Comparison of ENCODE assay signal across 12 cellular contexts in genomic region chr7:8389898-8390642, GRCh38. TPM values are rescaled to one million over a fixed set of nuclear protein-coding genes. Genes with fewer than 3 reads are reported as not detected.
DNase-seq lines count a peak whose midpoint lies in the region; ATAC-seq and TF ChIP-seq lines count a peak whose summit lies in the region.
"Had no signal": no experiment of that assay in that cellular context is flagged by ENCODE, and none has a peak within 500 bp of the region (broad histone marks: within the 10 kb centered on the region; RNA-seq: fewer than 3 reads in every experiment).

No MANE protein-coding gene starts in this region.

- no peak for TF ChIP-seq CTCF in right atrium auricular region (IDR thresholded peaks at IDR 0.05)

- ATAC-seq in left ventricle myocardium superior (peak; percentile 60), GM18502 (IDR thresholded peaks at IDR 0.05; ENCODE audit: poor library complexity, unreplicated experiment) (no peak)

- H3K4me1 ChIP-seq in right atrium auricular region, result peaks cover 0 to 8% of the 10 kb centered on the region in 2 donors
- H3K4me1 ChIP-seq: BLaER1 had no signal

- H3K4me3 ChIP-seq in right atrium auricular region, result no peak overlapping the region
- H3K4me3 ChIP-seq in SK-N-MC, result peak overlapping the region; percentile 49
- H3K4me3 ChIP-seq in iPS-18c (ENCODE audit: insufficient read depth, low read depth, low read length), result peak overlapping the region; percentile 34
- H3K4me3 ChIP-seq: BLaER1 had no signal

- intact Hi-C loops in left ventricle myocardium superior (cut with micrococcal nuclease), result no loop called here

- H3K9ac ChIP-seq in SK-N-MC (ENCODE audit: insufficient read length), result no peak overlapping the region
- H3K9ac ChIP-seq: BLaER1 had no signal

- H3K9me3 ChIP-seq in right atrium auricular region, result no peaks in the 10 kb centered on the region
- no peaks in the 10 kb centered on the region for H3K9me3 ChIP-seq in SK-N-MC (ENCODE audit: low read depth, low read length)
- H3K9me3 ChIP-seq in iPS-18c (ENCODE audit: control insufficient read depth, insufficient read depth, low read length), result no peaks in the 10 kb centered on the region
- H3K9me3 ChIP-seq: BLaER1 had no signal

- H3K27ac ChIP-seq in right atrium auricular region (no peak overlapping the region), SK-N-MC (no peak overlapping the region)
- H3K27ac ChIP-seq: BLaER1 had no signal

- H3K36me3 ChIP-seq in right atrium auricular region, result no peaks in the 10 kb centered on the region
- H3K36me3 ChIP-seq in SK-N-MC (ENCODE audit: insufficient read depth, low read length), result no peaks in the 10 kb centered on the region
- H3K36me3 ChIP-seq: BLaER1 had no signal

- H3K27me3 ChIP-seq in right atrium auricular region, result peaks cover 0 to 6% of the 10 kb centered on the region in 2 donors
- H3K27me3 ChIP-seq: BLaER1 had no signal

- DNase-seq in left ventricle myocardium superior (peak; percentile 31), right atrium auricular region (ENCODE audit: low spot score) (no peak), SK-N-MC (ENCODE audit: low read depth, low spot score) (no peak), NCI-H2196 (lab: John Stamatoyannopoulos, UW; ENCODE audit: unreplicated experiment) (no peak), Kasumi-1 (lab: John Stamatoyannopoulos, UW) (no peak)
- no peak for DNase-seq in stimulated activated CD4-positive, alpha-beta T cell treated with anti-CD3 and anti-CD28 coated beads, Interleukin-4, amount 100 ng/mL, for 24 hours
- DNase-seq: activated naive CD4-positive, alpha-beta T cell had no signal

RNA-seq across cellular contexts. Expression of gene NXPH1, which starts 43.3 kb away (rescaled TPM):
- total RNA-seq in left ventricle myocardium superior, result not detected
- not detected for total RNA-seq in right atrium auricular region
- total RNA-seq: fibroblast of lung; T-helper 2 cell treated with Interferon-gamma antibody and Interleukin-4, amounts not matched to agents 100 ng/mL and 5 ng/mL, for 36 hours had no signal

Comparison
In these comparisons a context has a peak if more than half of its experiments do, and no peak if none do; other contexts are left out.
1. H3K4me3 ChIP-seq: peak in SK-N-MC (single experiment) and iPS-18c (single experiment); none in right atrium auricular region (0 of 2).